Comparison of ENCODE assay signal across 18 cellular contexts in the genomic region with DNA sequence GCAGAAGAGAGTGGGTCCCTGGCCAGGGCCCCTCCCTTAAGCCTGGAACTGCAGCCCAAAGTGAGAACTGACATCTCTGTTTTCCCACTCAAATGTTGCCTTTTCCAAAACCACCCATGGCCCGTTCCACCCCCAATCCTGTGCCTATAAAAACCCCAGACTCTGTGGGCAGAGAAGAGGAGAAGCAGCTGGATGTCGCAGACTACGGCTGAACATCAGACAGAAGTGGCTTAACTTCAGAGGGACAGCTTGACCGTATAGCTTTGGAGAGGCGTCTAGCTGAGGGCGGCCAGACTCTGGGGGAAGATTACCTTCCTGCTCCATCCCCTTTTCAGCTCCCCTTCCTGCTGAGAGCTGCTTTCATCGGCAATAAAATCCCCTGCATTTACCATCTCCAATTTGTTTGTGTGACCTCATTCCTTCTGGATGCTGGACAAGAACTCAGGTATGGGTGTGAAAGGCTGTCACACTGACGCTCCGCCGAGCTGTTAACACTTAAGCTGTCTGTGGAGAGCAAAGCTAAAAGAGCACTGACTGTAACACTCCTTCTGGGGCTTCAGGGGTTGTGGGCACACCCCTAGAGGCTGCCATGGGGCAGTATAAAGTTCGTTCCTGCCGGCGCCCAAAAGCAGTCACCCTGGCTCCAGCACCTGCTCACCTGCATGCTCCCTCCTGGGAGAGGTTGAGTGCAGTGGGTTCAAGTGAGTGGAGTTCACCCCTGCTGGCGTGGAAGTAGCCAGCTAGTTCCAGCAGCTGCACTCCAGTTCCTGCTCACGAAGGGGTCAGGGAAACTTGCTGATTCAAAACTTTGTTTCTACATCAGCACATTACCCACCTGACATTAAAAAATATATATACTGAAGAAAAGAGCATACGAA.
"Had no signal": no experiment of that assay in that cellular context is flagged by ENCODE, and none has a peak within 500 bp of the region (broad histone marks: within the 10 kb centered on the region; RNA-seq: fewer than 3 reads in every experiment).

No MANE protein-coding gene starts in this region.

- H3K9me3 Mint-ChIP-seq: activated CD8-positive, alpha-beta T cell treated with anti-CD3 and anti-CD28 coated beads for 36 hours; stimulated activated naive CD8-positive, alpha-beta T cell treated with anti-CD3 and anti-CD28 coated beads, Interleukin-15, Interleukin-2, amounts not matched to agents 100 ng/mL and 50 ng/mL, for 24 hours had no signal

- H3K27me3 Mint-ChIP-seq: stimulated activated naive CD8-positive, alpha-beta T cell treated with anti-CD3 and anti-CD28 coated beads, Interleukin-15, Interleukin-2, amounts not matched to agents 100 ng/mL and 50 ng/mL, for 24 hours had no signal

- H3K4me3 Mint-ChIP-seq: activated CD8-positive, alpha-beta T cell treated with anti-CD3 and anti-CD28 coated beads for 36 hours; nephron progenitor cell; stimulated activated naive CD8-positive, alpha-beta T cell treated with anti-CD3 and anti-CD28 coated beads, Interleukin-15, Interleukin-2, amounts not matched to agents 100 ng/mL and 50 ng/mL, for 24 hours had no signal

- DNase-seq: activated CD4-positive, alpha-beta T cell treated with anti-CD3 and anti-CD28 coated beads for 4 hours; activated CD8-positive, alpha-beta memory T cell treated with anti-CD3 and anti-CD28 coated beads, Interleukin-2, amount 50 U/mL, for 4 hours; activated CD8-positive, alpha-beta T cell treated with anti-CD3 and anti-CD28 coated beads for 36 hours; activated naive CD4-positive, alpha-beta T cell; aorta; esophagus squamous epithelium; foreskin fibroblast; head of caudate nucleus; left ventricle myocardium inferior; mesendoderm; nephron progenitor cell; stimulated activated CD4-positive, alpha-beta T cell treated with anti-CD3 and anti-CD28 coated beads, Interleukin-4, amount 100 ng/mL, for 1 hour; stimulated activated CD8-positive, alpha-beta memory T cell treated with anti-CD3 and anti-CD28 coated beads, Interleukin-4, amount 100 ng/mL, for 48 hours; T1000; testis; WERI-Rb-1 had no signal

- H3K27ac Mint-ChIP-seq: activated CD8-positive, alpha-beta T cell treated with anti-CD3 and anti-CD28 coated beads for 36 hours; nephron progenitor cell; stimulated activated naive CD8-positive, alpha-beta T cell treated with anti-CD3 and anti-CD28 coated beads, Interleukin-15, Interleukin-2, amounts not matched to agents 100 ng/mL and 50 ng/mL, for 24 hours had no signal

- H3K27ac ChIP-seq: cardiac muscle cell, esophagus squamous epithelium, left ventricle myocardium inferior, testis, WERI-Rb-1 had no signal

- ATAC-seq: activated CD8-positive, alpha-beta T cell treated with anti-CD3 and anti-CD28 coated beads for 36 hours had no signal
